1 cellular context compared by ENCODE assay signal in genomic region chr22:16781074-16781763, GRCh38.
A peak's percentile ranks its signal among the peaks of the same experiment; 100 is the strongest.
TF ChIP-seq lines count a peak whose summit lies in the region.

No MANE protein-coding gene starts in this region.

TF ChIP-seq in K562, 482 proteins besides CTCF, POLR2A, EP300 and RAD21 (continued from another document and continues in another):
- no peak for TF ChIP-seq IRF9 (tag; IDR thresholded peaks at IDR 0.05)
- TF ChIP-seq ZNF12 (CRISPR knock-in tag; IDR thresholded peaks at IDR 0.05): no peak
- TF ChIP-seq SMARCC2 (IDR thresholded peaks at IDR 0.05; ENCODE audit: low read depth): peak; percentile 66; the same call in 1 of the 2 replicates
- no peak for TF ChIP-seq NFYB (IDR thresholded peaks at IDR 0.05; ENCODE audit: extremely low read depth, insufficient read length)
- TF ChIP-seq KDM1A (IDR thresholded peaks at IDR 0.05): peak; percentile 58 to 64
- peak; percentile 50 for TF ChIP-seq CBFA2T3 (IDR thresholded peaks at IDR 0.05)
- 0 out of 2 replicates have a peak, but pooled peaks have one; percentile 42 for TF ChIP-seq ZNF263 (CRISPR knock-in tag; IDR thresholded peaks at IDR 0.05; ENCODE audit: borderline replicate concordance)
- TF ChIP-seq ZBTB17 (CRISPR knock-in tag; IDR thresholded peaks at IDR 0.05): no peak
- no peak for TF ChIP-seq CUX1 (CRISPR knock-in tag; IDR thresholded peaks at IDR 0.05)
- no peak for TF ChIP-seq U2AF1 (optimal IDR thresholded peaks at IDR 0.05; ENCODE audit: low read depth, low read length)
- no peak for TF ChIP-seq CBX1 (IDR thresholded peaks at IDR 0.05; ENCODE audit: low read depth)
- no peak for TF ChIP-seq ETV1 (tag; conservative IDR thresholded peaks at IDR 0.05; ENCODE audit: low read depth)
- no peak for TF ChIP-seq MCM7 (IDR thresholded peaks at IDR 0.05)
- no peak for TF ChIP-seq GTF2F1 (IDR thresholded peaks at IDR 0.05; ENCODE audit: low read depth, low read length)
- no peak for TF ChIP-seq RBM22 (IDR thresholded peaks at IDR 0.05; ENCODE audit: low read depth, low read length, poor library complexity, severe bottlenecking)
- peak; percentile 81 for TF ChIP-seq BCOR (IDR thresholded peaks at IDR 0.05)
- TF ChIP-seq HMGXB4 (CRISPR knock-in tag; IDR thresholded peaks at IDR 0.05): peak; percentile 32; the same call in 1 of the 2 replicates
- TF ChIP-seq L3MBTL2 (IDR thresholded peaks at IDR 0.05): peak; percentile 56
- peak; percentile 35; the same call in 1 of the 2 replicates for TF ChIP-seq NFE2 (IDR thresholded peaks at IDR 0.05; ENCODE audit: low read depth)
- 0 out of 2 replicates have a peak, but pooled peaks have one; percentile 38 for TF ChIP-seq ZNF274 (IDR thresholded peaks at IDR 0.05; ENCODE audit: borderline replicate concordance, low read depth, low read length)
- TF ChIP-seq CTBP1 (IDR thresholded peaks at IDR 0.05; ENCODE audit: borderline replicate concordance): peak; percentile 77; the same call in 1 of the 2 replicates
- no peak for TF ChIP-seq NCOA4 (IDR thresholded peaks at IDR 0.05; ENCODE audit: partially characterized antibody)
- no peak for TF ChIP-seq POLR3A (IDR thresholded peaks at IDR 0.05; ENCODE audit: borderline replicate concordance, extremely low read depth, insufficient read depth, insufficient read length)
- TF ChIP-seq HMGN3 (IDR thresholded peaks at IDR 0.05; ENCODE audit: borderline replicate concordance, extremely low read depth, insufficient read length, low read depth, low read length): no peak
- no peak for TF ChIP-seq THAP7 (CRISPR knock-in tag; IDR thresholded peaks at IDR 0.05)
- peak; percentile 81 for TF ChIP-seq ARID1B (IDR thresholded peaks at IDR 0.05)
- TF ChIP-seq CEBPZ (IDR thresholded peaks at IDR 0.05; ENCODE audit: borderline replicate concordance, low read depth, low read length): no peak
- TF ChIP-seq FUS (optimal IDR thresholded peaks at IDR 0.05; ENCODE audit: low read depth, low read length): no peak
- TF ChIP-seq ZNF740 (CRISPR knock-in tag; IDR thresholded peaks at IDR 0.05): no peak
- no peak for TF ChIP-seq ZNF740 (tag; IDR thresholded peaks at IDR 0.05)
- no peak for TF ChIP-seq YY1 (IDR thresholded peaks at IDR 0.05; ENCODE audit: borderline replicate concordance in 1 of 3, control insufficient read depth in 1 of 3, extremely low read depth in 1 of 3, insufficient read depth in 3 of 3, insufficient read length in 1 of 3, insufficient replicate concordance in 2 of 3, low read depth in 1 of 3, low read length in 2 of 3)
- TF ChIP-seq FOXA1 (IDR thresholded peaks at IDR 0.05; ENCODE audit: borderline replicate concordance): no peak
- no peak for TF ChIP-seq ZNF146 (CRISPR knock-in tag; IDR thresholded peaks at IDR 0.05; ENCODE audit: unreplicated experiment)
- TF ChIP-seq JUN (IDR thresholded peaks at IDR 0.05; ENCODE audit: borderline replicate concordance, low read depth, low read length): peak; percentile 87
- TF ChIP-seq JUN (CRISPR knock-in tag; IDR thresholded peaks at IDR 0.05; ENCODE audit: borderline replicate concordance): no peak
- peak; percentile 80; the same call in 1 of the 2 replicates for TF ChIP-seq ZEB2 (IDR thresholded peaks at IDR 0.05)
- no peak for TF ChIP-seq PHF8 (IDR thresholded peaks at IDR 0.05; ENCODE audit: borderline replicate concordance, low read length)
- no peak for TF ChIP-seq CBFB (CRISPR knock-in tag; IDR thresholded peaks at IDR 0.05)
- TF ChIP-seq SMARCE1 (IDR thresholded peaks at IDR 0.05): peak; percentile 86
- no peak for TF ChIP-seq ARHGAP35 (IDR thresholded peaks at IDR 0.05; ENCODE audit: partially characterized antibody)
- TF ChIP-seq SMARCA5 (IDR thresholded peaks at IDR 0.05): 0 out of 2 replicates have a peak, but pooled peaks have one; percentile 42
- TF ChIP-seq COPS2 (conservative IDR thresholded peaks at IDR 0.05): no peak
- TF ChIP-seq LCOR (CRISPR knock-in tag; IDR thresholded peaks at IDR 0.05): 0 out of 2 replicates have a peak, but pooled peaks have one; percentile 21
- TF ChIP-seq KLF6 (CRISPR knock-in tag; IDR thresholded peaks at IDR 0.05; ENCODE audit: borderline replicate concordance): no peak
- no peak for TF ChIP-seq GABPA (tag; conservative IDR thresholded peaks at IDR 0.05; ENCODE audit: low read depth)
- TF ChIP-seq GABPB1 (CRISPR knock-in tag; IDR thresholded peaks at IDR 0.05): no peak
- TF ChIP-seq HLTF (IDR thresholded peaks at IDR 0.05): no peak
- TF ChIP-seq HNRNPL (IDR thresholded peaks at IDR 0.05; ENCODE audit: low read depth, low read length): no peak
- no peak for TF ChIP-seq SNRNP70 (optimal IDR thresholded peaks at IDR 0.05; ENCODE audit: low read depth, low read length)
- no peak for TF ChIP-seq RBFOX2 (IDR thresholded peaks at IDR 0.05; ENCODE audit: low read depth, low read length)
- peak; percentile 31; the same call in 1 of the 2 replicates for TF ChIP-seq BHLHE40 (IDR thresholded peaks at IDR 0.05; ENCODE audit: low read length)
- TF ChIP-seq CHD2 (IDR thresholded peaks at IDR 0.05; ENCODE audit: low read depth, low read length): no peak
- peak; percentile 23; the same call in 1 of the 2 replicates for TF ChIP-seq OTX1 (CRISPR knock-in tag; IDR thresholded peaks at IDR 0.05)
- TF ChIP-seq MTA1 (IDR thresholded peaks at IDR 0.05; ENCODE audit: borderline replicate concordance): no peak
- no peak for TF ChIP-seq ILK (tag; IDR thresholded peaks at IDR 0.05; ENCODE audit: borderline replicate concordance, low read depth)
- TF ChIP-seq SAP30 (IDR thresholded peaks at IDR 0.05; ENCODE audit: borderline replicate concordance, insufficient read depth, low read depth, low read length, poor library complexity, severe bottlenecking): no peak
- no peak for TF ChIP-seq ZNF75A (CRISPR knock-in tag; IDR thresholded peaks at IDR 0.05)
- peak; percentile 53; the same call in 1 of the 2 replicates for TF ChIP-seq ZNF24 (IDR thresholded peaks at IDR 0.05)
- TF ChIP-seq DPF2 (IDR thresholded peaks at IDR 0.05): peak; percentile 88
- peak; percentile 56; the same call in 1 of the 2 replicates for TF ChIP-seq HES1 (IDR thresholded peaks at IDR 0.05; ENCODE audit: low read depth)
